ENCODE assay signal across 13 cellular contexts in genomic region chr7:113796557-113796956, GRCh38.
DNase-seq lines count a peak whose midpoint lies in the region; ATAC-seq and TF ChIP-seq lines count a peak whose summit lies in the region.
"Had no signal": no experiment of that assay in that cellular context is flagged by ENCODE, and none has a peak within 500 bp of the region (broad histone marks: within the 10 kb centered on the region; RNA-seq: fewer than 3 reads in every experiment).

No MANE protein-coding gene starts in this region.

- H3K79me2 ChIP-seq in GM23338 (replicated peaks; ENCODE audit: insufficient read depth) (no peaks in the 10 kb centered on the region), OCI-LY3 (ENCODE audit: low read length) (no peaks in the 10 kb centered on the region)

- H3K4me2 ChIP-seq in GM23338 (no peak overlapping the region), OCI-LY3 (ENCODE audit: low read length) (no peak overlapping the region)

- no peaks in the 10 kb centered on the region for H3F3A ChIP-seq in GM23338 (replicated peaks; ENCODE audit: low read depth)

- H3K27me3 Mint-ChIP-seq in GM23338 (ENCODE audit: insufficient read depth, low read depth, poor library complexity): no peaks in the 10 kb centered on the region
- peaks cover 4% of the 10 kb centered on the region for H3K27me3 Mint-ChIP-seq in endothelial cell (ENCODE audit: unreplicated experiment)
- no peaks in the 10 kb centered on the region for H3K27me3 Mint-ChIP-seq in activated CD8-positive, alpha-beta memory T cell treated with anti-CD3 and anti-CD28 coated beads, Interleukin-2, amount 10 ng/mL, durations not matched to agents 7 days and 5 days
- no peaks in the 10 kb centered on the region for H3K27me3 Mint-ChIP-seq in stimulated activated naive B cell treated with anti-CD40 and anti-IgM and Interleukin-4, amounts not matched to agents 10 μg/mL and 1 μg/mL and 100 μg/mL, for 72 hours

- H3K4me1 Mint-ChIP-seq in GM23338 (peaks cover 7% of the 10 kb centered on the region; the same call in 2 of the 3 replicates), endothelial cell (ENCODE audit: unreplicated experiment) (peaks cover 31% of the 10 kb centered on the region)
- no peaks in the 10 kb centered on the region for H3K4me1 Mint-ChIP-seq in activated CD8-positive, alpha-beta memory T cell treated with anti-CD3 and anti-CD28 coated beads, Interleukin-2, amount 10 ng/mL, durations not matched to agents 7 days and 5 days
- H3K4me1 Mint-ChIP-seq in stimulated activated naive B cell treated with anti-CD40 and anti-IgM and Interleukin-4, amounts not matched to agents 10 μg/mL and 1 μg/mL and 100 μg/mL, for 72 hours: no peaks in the 10 kb centered on the region
- H3K4me1 Mint-ChIP-seq: H9, neural crest cell had no signal

- no peaks in the 10 kb centered on the region for H3K9me2 ChIP-seq in GM23338 (ENCODE audit: insufficient read depth)

- H3K27me3 ChIP-seq in GM23338 (ENCODE audit: insufficient read depth) (no peaks in the 10 kb centered on the region), OCI-LY3 (ENCODE audit: low read depth, low read length) (no peaks in the 10 kb centered on the region)
- H3K27me3 ChIP-seq: thyroid gland had no signal

- no peak overlapping the region for H3K4me3 Mint-ChIP-seq in GM23338
- no peak overlapping the region for H3K4me3 Mint-ChIP-seq in endothelial cell (ENCODE audit: unreplicated experiment)
- no peak overlapping the region for H3K4me3 Mint-ChIP-seq in activated CD8-positive, alpha-beta memory T cell treated with anti-CD3 and anti-CD28 coated beads, Interleukin-2, amount 10 ng/mL, durations not matched to agents 7 days and 5 days
- H3K4me3 Mint-ChIP-seq in stimulated activated naive B cell treated with anti-CD40 and anti-IgM and Interleukin-4, amounts not matched to agents 10 μg/mL and 1 μg/mL and 100 μg/mL, for 72 hours: no peak overlapping the region
- H3K4me3 Mint-ChIP-seq: H9, neural crest cell had no signal

- H3K36me3 ChIP-seq in GM23338 (ENCODE audit: insufficient read depth): no peaks in the 10 kb centered on the region
- H3K36me3 ChIP-seq in OCI-LY3 (replicated peaks; ENCODE audit: low read depth, low read length): no peaks in the 10 kb centered on the region
- H3K36me3 ChIP-seq: thyroid gland had no signal

- H3K36me3 Mint-ChIP-seq in GM23338 (ENCODE audit: low read depth) (no peaks in the 10 kb centered on the region), endothelial cell (ENCODE audit: low read depth, unreplicated experiment) (no peaks in the 10 kb centered on the region)
- H3K36me3 Mint-ChIP-seq in activated CD8-positive, alpha-beta memory T cell treated with anti-CD3 and anti-CD28 coated beads, Interleukin-2, amount 10 ng/mL, durations not matched to agents 7 days and 5 days: no peaks in the 10 kb centered on the region
- H3K36me3 Mint-ChIP-seq in stimulated activated naive B cell treated with anti-CD40 and anti-IgM and Interleukin-4, amounts not matched to agents 10 μg/mL and 1 μg/mL and 100 μg/mL, for 72 hours: no peaks in the 10 kb centered on the region

- H3K4me3 ChIP-seq in GM23338 (no peak overlapping the region), OCI-LY3 (ENCODE audit: low read length) (no peak overlapping the region)
- H3K4me3 ChIP-seq: thyroid gland had no signal

- H3K9ac ChIP-seq in OCI-LY3 (ENCODE audit: low read length): no peak overlapping the region

- CTCF ChIA-PET in activated CD8-positive, alpha-beta memory T cell treated with anti-CD3 and anti-CD28 coated beads, Interleukin-2, amount 10 ng/mL, durations not matched to agents 7 days and 5 days (lab: Charles Lee): no interaction called here

- ATAC-seq in GM23338 (no peak; the same call in 2 of the 3 replicates), HG03175 (IDR thresholded peaks at IDR 0.05; ENCODE audit: unreplicated experiment) (no peak)
- no peak for ATAC-seq in activated CD8-positive, alpha-beta memory T cell treated with anti-CD3 and anti-CD28 coated beads, Interleukin-2, amount 10 ng/mL, durations not matched to agents 7 days and 5 days
- no peak for ATAC-seq in stimulated activated naive B cell treated with anti-CD40 and anti-IgM and Interleukin-4, amounts not matched to agents 10 μg/mL and 1 μg/mL and 100 μg/mL, for 72 hours (replicated peaks)

- H3K27ac ChIP-seq in GM23338 (ENCODE audit: low read depth): no peak overlapping the region
- no peak overlapping the region for H3K27ac ChIP-seq in OCI-LY3 (ENCODE audit: low read length)
- H3K27ac ChIP-seq: thyroid gland had no signal

- H3K4me1 ChIP-seq in GM23338 (ENCODE audit: insufficient read depth) (no peaks in the 10 kb centered on the region), OCI-LY3 (ENCODE audit: low read length) (peaks cover 11% of the 10 kb centered on the region)
- H3K4me1 ChIP-seq: thyroid gland had no signal

- H3K27ac Mint-ChIP-seq in GM23338 (no peak overlapping the region), endothelial cell (ENCODE audit: unreplicated experiment) (peak overlapping the region; percentile 90)
- H3K27ac Mint-ChIP-seq in activated CD8-positive, alpha-beta memory T cell treated with anti-CD3 and anti-CD28 coated beads, Interleukin-2, amount 10 ng/mL, durations not matched to agents 7 days and 5 days: no peak overlapping the region
- H3K27ac Mint-ChIP-seq in stimulated activated naive B cell treated with anti-CD40 and anti-IgM and Interleukin-4, amounts not matched to agents 10 μg/mL and 1 μg/mL and 100 μg/mL, for 72 hours: no peak overlapping the region
- H3K27ac Mint-ChIP-seq: H9 had no signal

- no peak for TF ChIP-seq CTCF in GM23338 (conservative IDR thresholded peaks at IDR 0.05; ENCODE audit: low read depth in 2 of 2)
- no peak for TF ChIP-seq CTCF in OCI-LY3 (IDR thresholded peaks at IDR 0.05; ENCODE audit: low read depth, low read length)
- no peak for TF ChIP-seq CTCF in endothelial cell (IDR thresholded peaks at IDR 0.05; ENCODE audit: unreplicated experiment)

- H4K20me1 ChIP-seq in GM23338 (replicated peaks; ENCODE audit: insufficient read depth): no peaks in the 10 kb centered on the region
- no peaks in the 10 kb centered on the region for H4K20me1 ChIP-seq in OCI-LY3 (ENCODE audit: insufficient read depth, low read length)

- no peaks in the 10 kb centered on the region for H3K9me3 ChIP-seq in OCI-LY3 (ENCODE audit: insufficient read depth, low read length)
- H3K9me3 ChIP-seq: thyroid gland had no signal

- DNase-seq in GM23338 (ENCODE audit: low spot score) (peak; percentile 13), endothelial cell (ENCODE audit: low spot score) (no peak), pulmonary artery endothelial cell (ENCODE audit: low read depth, low spot score) (peak; percentile 44), NCI-H2227 treated with DMSO at 0.1 percent for 48 hours (lab: John Stamatoyannopoulos, UW) (no peak)
- DNase-seq in activated CD8-positive, alpha-beta memory T cell treated with anti-CD3 and anti-CD28 coated beads, Interleukin-2, amount 10 ng/mL, durations not matched to agents 7 days and 5 days: no peak
- DNase-seq in stimulated activated naive B cell treated with anti-CD40 and anti-IgM and Interleukin-4, amounts not matched to agents 10 μg/mL and 1 μg/mL and 100 μg/mL, for 72 hours: no peak
- DNase-seq: activated gamma-delta T cell treated with Interleukin-2 at 50 U/mL for 16 hours, DMS 273 treated with DMSO at 0.1 percent for 48 hours, H9, thyroid gland had no signal

- H3K9me3 Mint-ChIP-seq in GM23338: no peaks in the 10 kb centered on the region
- no peaks in the 10 kb centered on the region for H3K9me3 Mint-ChIP-seq in endothelial cell (ENCODE audit: unreplicated experiment)
- no peaks in the 10 kb centered on the region for H3K9me3 Mint-ChIP-seq in activated CD8-positive, alpha-beta memory T cell treated with anti-CD3 and anti-CD28 coated beads, Interleukin-2, amount 10 ng/mL, durations not matched to agents 7 days and 5 days (ENCODE audit: low read depth)
- peaks cover 0 to 5% of the 10 kb centered on the region in 2 donors for H3K9me3 Mint-ChIP-seq in stimulated activated naive B cell treated with anti-CD40 and anti-IgM and Interleukin-4, amounts not matched to agents 10 μg/mL and 1 μg/mL and 100 μg/mL, for 72 hours
- H3K9me3 Mint-ChIP-seq: H9, neural crest cell had no signal

- H2AFZ ChIP-seq in GM23338 (no peak overlapping the region), OCI-LY3 (ENCODE audit: low read depth, low read length) (0 out of 2 replicates have a peak overlapping the region, but pooled peaks have one; percentile 17)

TF ChIP-seq in GM23338, 12 proteins besides CTCF, POLR2A, EP300 and RAD21 (continues in another document):
- TF ChIP-seq ETS1 (IDR thresholded peaks at IDR 0.05) (no peak), EZH2phosphoT487 (IDR thresholded peaks at IDR 0.05; ENCODE audit: unreplicated experiment) (no peak)

Comparison
In these comparisons a context has a peak if more than half of its experiments do, and no peak if none do; other contexts are left out.
1. DNase-seq: peak in GM23338 (single experiment) and pulmonary artery endothelial cell (single experiment); none in endothelial cell (single experiment), activated CD8-positive, alpha-beta memory T cell treated with anti-CD3 and anti-CD28 coated beads, Interleukin-2, amount 10 ng/mL, durations not matched to agents 7 days and 5 days (single experiment), stimulated activated naive B cell treated with anti-CD40 and anti-IgM and Interleukin-4, amounts not matched to agents 10 μg/mL and 1 μg/mL and 100 μg/mL, for 72 hours (single experiment) and NCI-H2227 treated with DMSO at 0.1 percent for 48 hours (single experiment).